16 cellular contexts compared by ENCODE assay signal in the genomic region with DNA sequence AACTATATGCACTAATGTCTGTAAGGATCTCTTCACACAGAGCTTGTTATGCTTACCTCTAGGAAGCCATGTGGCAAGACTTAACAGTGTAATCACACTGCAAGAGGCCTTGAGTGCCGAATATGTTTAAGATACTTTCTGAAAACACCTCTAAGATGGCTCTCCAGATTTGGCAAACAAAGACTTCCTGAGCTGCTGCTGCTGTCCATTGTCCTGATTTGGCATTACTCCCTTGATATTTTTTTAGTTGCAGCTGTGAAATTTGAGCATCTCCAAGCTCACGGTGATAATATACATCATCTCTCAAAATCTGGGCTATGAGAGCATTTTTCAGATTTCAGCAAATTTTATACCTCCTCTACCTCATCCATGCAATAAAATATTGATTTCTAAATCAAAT.
DNase-seq lines count a peak whose midpoint lies in the region; FAIRE-seq and TF ChIP-seq lines count a peak whose summit lies in the region.
"Had no signal": no experiment of that assay in that cellular context is flagged by ENCODE, and none has a peak within 500 bp of the region (broad histone marks: within the 10 kb centered on the region; RNA-seq: fewer than 3 reads in every experiment).

No MANE protein-coding gene starts in this region.

- H3K27ac ChIP-seq in mammary epithelial cell (ENCODE audit: insufficient read depth, low read depth, low read length): no peak overlapping the region
- no peak overlapping the region for H3K27ac ChIP-seq in sigmoid colon
- H3K27ac ChIP-seq: transverse colon, VCaP had no signal

- no peaks in the 10 kb centered on the region for H3K27me3 ChIP-seq in mammary epithelial cell (ENCODE audit: insufficient read depth, low read length)
- H3K27me3 ChIP-seq in sigmoid colon: no peaks in the 10 kb centered on the region
- H3K27me3 ChIP-seq: transverse colon had no signal

- H3K4me3 ChIP-seq in mammary epithelial cell (replicated peaks in 1 of 3; ENCODE audit: insufficient read depth in 1 of 3, low read depth in 2 of 3, low read length in 3 of 3) (no peak overlapping the region), sigmoid colon (no peak overlapping the region)
- H3K4me3 ChIP-seq: transverse colon had no signal

- H3K9ac ChIP-seq in mammary epithelial cell (ENCODE audit: insufficient read depth, low read length): no peak overlapping the region

- dilution Hi-C loops in mammary epithelial cell (cut with HindIII; ENCODE audit: low sequenced_read_pairs): no loop called here

- H3K4me1 Mint-ChIP-seq in MCF 10A (ENCODE audit: insufficient read depth, unreplicated experiment): no peaks in the 10 kb centered on the region
- H3K4me1 Mint-ChIP-seq: mesothelial cell of epicardium; stimulated activated effector memory CD8-positive, alpha-beta T cell treated with anti-CD3 and anti-CD28 coated beads, Interleukin-12 subunit alpha, Interleukin-12 subunit beta, amount 100 ng/mL, for 72 hours had no signal

- H2AFZ ChIP-seq in mammary epithelial cell (ENCODE audit: low read depth, low read length): no peak overlapping the region

- CTCF ChIA-PET in MCF 10A (lab: Yijun Ruan, JAX) (interaction anchor here (0.6 to 0.7 kb wide), 4 partner anchors 79 to 340 kb away, joined by 3 to 5 read pairs (median 4); no protein-coding TSS in a partner anchor), mammary epithelial cell (lab: Charles Lee; ENCODE audit: low non-redundant PET) (no interaction called here)

- H3K9me3 ChIP-seq in mammary epithelial cell (replicated peaks; ENCODE audit: insufficient read depth, low read length): peaks cover 14% of the 10 kb centered on the region
- H3K9me3 ChIP-seq in sigmoid colon: no peaks in the 10 kb centered on the region
- H3K9me3 ChIP-seq: transverse colon had no signal

- intact Hi-C loops in MCF 10A (cut with micrococcal nuclease): no loop called here
- intact Hi-C loops in mammary epithelial cell (cut with micrococcal nuclease): no loop called here
- intact Hi-C loops in sigmoid colon (cut with DNase I): no loop called here

- no peak for TF ChIP-seq EP300 in sigmoid colon (IDR thresholded peaks at IDR 0.05)

- 20% methylated on average over 2 of the region's 2 CpGs for WGBS in mammary epithelial cell (ENCODE audit: low coverage, missing lambda C conversion rate)
- WGBS in sigmoid colon, 2 donors: 18 to 52% methylated on average over 2 of the region's 2 CpGs

- peaks cover 1% of the 10 kb centered on the region for H3K9me3 Mint-ChIP-seq in MCF 10A (ENCODE audit: unreplicated experiment)
- H3K9me3 Mint-ChIP-seq: mesothelial cell of epicardium had no signal

- peak; percentile 35 for DNase-seq in MCF 10A (ENCODE audit: unreplicated experiment)
- no peak for DNase-seq in mammary epithelial cell
- peak; percentile 3 for DNase-seq in RPMI8226
- DNase-seq in fibroblast of peridontal ligament (ENCODE audit: extremely low read depth): peak; percentile 29
- DNase-seq in urothelium cell line (ENCODE audit: low spot score): peak; percentile 29
- DNase-seq in COLO829 (ENCODE audit: low spot score): no peak
- no peak for DNase-seq in sigmoid colon
- DNase-seq in pons (ENCODE audit: low spot score): no peak
- DNase-seq: activated naive CD4-positive, alpha-beta T cell; effector CD8-positive, alpha-beta T cell; foreskin fibroblast; transverse colon had no signal

- H3K36me3 ChIP-seq in mammary epithelial cell (ENCODE audit: insufficient read depth, low read length) (no peaks in the 10 kb centered on the region), sigmoid colon (no peaks in the 10 kb centered on the region)
- H3K36me3 ChIP-seq: transverse colon had no signal

- H3K4me3 Mint-ChIP-seq in MCF 10A (ENCODE audit: unreplicated experiment): no peak overlapping the region
- H3K4me3 Mint-ChIP-seq: mesothelial cell of epicardium; stimulated activated effector memory CD8-positive, alpha-beta T cell treated with anti-CD3 and anti-CD28 coated beads, Interleukin-12 subunit alpha, Interleukin-12 subunit beta, amount 100 ng/mL, for 72 hours had no signal

- in situ Hi-C loops in mammary epithelial cell (cut with MboI; ENCODE audit: low sequenced_read_pairs in 2 of 2): no loop called here

- H3K27ac Mint-ChIP-seq in MCF 10A (ENCODE audit: low read depth, unreplicated experiment): no peak overlapping the region
- H3K27ac Mint-ChIP-seq: mesothelial cell of epicardium; stimulated activated effector memory CD8-positive, alpha-beta T cell treated with anti-CD3 and anti-CD28 coated beads, Interleukin-12 subunit alpha, Interleukin-12 subunit beta, amount 100 ng/mL, for 72 hours had no signal

- no peaks in the 10 kb centered on the region for H3K27me3 Mint-ChIP-seq in MCF 10A (ENCODE audit: insufficient read depth, unreplicated experiment)

- BruUV-seq in MCF 10A (replicated peaks; lab: Mats Ljungman, UMichigan) (no TSS peak), mammary epithelial cell (replicated peaks; lab: Mats Ljungman, UMichigan) (no TSS peak)

- H3K4me1 ChIP-seq in mammary epithelial cell (ENCODE audit: insufficient read depth, low read length) (no peaks in the 10 kb centered on the region), sigmoid colon (no peaks in the 10 kb centered on the region)

- POLR2A ChIA-PET in MCF 10A (lab: Yijun Ruan, JAX): interaction anchor here (0.5 to 1.0 kb wide), 2 partner anchors 64 to 612 kb away, joined by 3 read pairs; no protein-coding TSS in a partner anchor

- no peaks in the 10 kb centered on the region for H4K20me1 ChIP-seq in mammary epithelial cell (ENCODE audit: insufficient read depth, low read length)

- H3K4me2 ChIP-seq in mammary epithelial cell (ENCODE audit: insufficient read depth, low read depth, low read length): no peak overlapping the region

- no peak for TF ChIP-seq CTCF in MCF 10A (IDR thresholded peaks at IDR 0.05; ENCODE audit: unreplicated experiment)
- no peak for TF ChIP-seq CTCF in mammary epithelial cell (conservative IDR thresholded peaks at IDR 0.05 in 1 of 2, IDR thresholded peaks at IDR 0.05 in 1 of 2; ENCODE audit: extremely low read depth in 1 of 2, insufficient read depth in 1 of 2, low read depth in 1 of 2, low read length in 2 of 2)
- no peak for TF ChIP-seq CTCF in sigmoid colon (IDR thresholded peaks at IDR 0.05)

- H3K36me3 Mint-ChIP-seq in MCF 10A (ENCODE audit: insufficient read depth, unreplicated experiment): no peaks in the 10 kb centered on the region
- H3K36me3 Mint-ChIP-seq: mesothelial cell of epicardium; stimulated activated effector memory CD8-positive, alpha-beta T cell treated with anti-CD3 and anti-CD28 coated beads, Interleukin-12 subunit alpha, Interleukin-12 subunit beta, amount 100 ng/mL, for 72 hours had no signal

- no peak for FAIRE-seq in urothelium cell line (lab: Jason Lieb, UNC)
- FAIRE-seq: GM18507 had no signal

- TF ChIP-seq POLR2A in sigmoid colon (IDR thresholded peaks at IDR 0.05): no peak

- no peaks in the 10 kb centered on the region for H3K79me2 ChIP-seq in mammary epithelial cell (ENCODE audit: insufficient read depth, low read length)

Comparison
In these comparisons a context has a peak if more than half of its experiments do, and no peak if none do; other contexts are left out.
1. DNase-seq: peak in MCF 10A (single experiment), RPMI8226 (single experiment), fibroblast of peridontal ligament (single experiment) and urothelium cell line (single experiment); none in mammary epithelial cell (single experiment), COLO829 (single experiment), sigmoid colon (single experiment) and pons (single experiment).